ENCODE assay signal across 17 cellular contexts in genomic region chr22:33573479-33573878, GRCh38.
"Had no signal": no experiment of that assay in that cellular context is flagged by ENCODE, and none has a peak within 500 bp of the region (broad histone marks: within the 10 kb centered on the region; RNA-seq: fewer than 3 reads in every experiment).

No MANE protein-coding gene starts in this region.

- DNase-seq: activated CD4-positive, alpha-beta T cell treated with anti-CD3 and anti-CD28 coated beads, Interleukin-2, amount 10 ng/mL, durations not matched to agents 7 days and 5 days; activated CD8-positive, alpha-beta memory T cell treated with anti-CD3 and anti-CD28 coated beads for 24 hours; activated naive CD4-positive, alpha-beta T cell treated with anti-CD3 and anti-CD28 coated beads, Interleukin-2, amount 50 U/mL, for 16 hours; adrenal gland; central memory CD4-positive, alpha-beta T cell; effector memory CD8-positive, alpha-beta T cell; erythroblast; naive thymus-derived CD8-positive, alpha-beta T cell; sigmoid colon; stimulated activated CD4-positive, alpha-beta T cell treated with anti-CD3 and anti-CD28 coated beads, Interleukin-2, amount 100 ng/mL, for 24 hours; stimulated activated naive CD8-positive, alpha-beta T cell treated with anti-CD3 and anti-CD28 coated beads, Interleukin-15, Interleukin-2, amounts not matched to agents 100 U/mL and 50 U/mL, for 24 hours; T-helper 17 cell had no signal

- H3K9me3 Mint-ChIP-seq: activated CD4-positive, alpha-beta T cell treated with anti-CD3 and anti-CD28 coated beads, Interleukin-2, amount 10 ng/mL, durations not matched to agents 7 days and 5 days; activated T-helper 17 cell treated with anti-CD3 and anti-CD28 coated beads, Interleukin-2, amount 50 U/mL, for 72 hours; WTC11 had no signal

- ATAC-seq: activated T-helper 17 cell treated with anti-CD3 and anti-CD28 coated beads, Interleukin-2, amount 50 U/mL, for 72 hours; effector memory CD8-positive, alpha-beta T cell; naive thymus-derived CD8-positive, alpha-beta T cell; stimulated activated naive CD8-positive, alpha-beta T cell treated with anti-CD3 and anti-CD28 coated beads, Interleukin-15, Interleukin-2, amounts not matched to agents 100 U/mL and 50 U/mL, for 24 hours; T-helper 17 cell; WTC11 had no signal

- H3K4me1 Mint-ChIP-seq: activated T-helper 17 cell treated with anti-CD3 and anti-CD28 coated beads, Interleukin-2, amount 50 U/mL, for 72 hours; T-helper 17 cell had no signal

- H3K27ac Mint-ChIP-seq: activated CD4-positive, alpha-beta T cell treated with anti-CD3 and anti-CD28 coated beads, Interleukin-2, amount 10 ng/mL, durations not matched to agents 7 days and 5 days; activated T-helper 17 cell treated with anti-CD3 and anti-CD28 coated beads, Interleukin-2, amount 50 U/mL, for 72 hours; effector memory CD8-positive, alpha-beta T cell; naive thymus-derived CD8-positive, alpha-beta T cell; T-helper 17 cell; WTC11 had no signal

- H3K27me3 Mint-ChIP-seq: activated T-helper 17 cell treated with anti-CD3 and anti-CD28 coated beads, Interleukin-2, amount 50 U/mL, for 72 hours; effector memory CD8-positive, alpha-beta T cell; T-helper 17 cell had no signal

- H3K4me3 Mint-ChIP-seq: activated CD4-positive, alpha-beta T cell treated with anti-CD3 and anti-CD28 coated beads, Interleukin-2, amount 10 ng/mL, durations not matched to agents 7 days and 5 days; activated T-helper 17 cell treated with anti-CD3 and anti-CD28 coated beads, Interleukin-2, amount 50 U/mL, for 72 hours; effector memory CD8-positive, alpha-beta T cell; naive thymus-derived CD8-positive, alpha-beta T cell; T-helper 17 cell; WTC11 had no signal

- H3K27me3 ChIP-seq: adrenal gland, sigmoid colon had no signal

- H3K36me3 ChIP-seq: adrenal gland, prostate gland, sigmoid colon, thoracic aorta had no signal

- H3K4me3 ChIP-seq: adrenal gland, lung, prostate gland, sigmoid colon, thoracic aorta had no signal

- H3K4me1 ChIP-seq: prostate gland had no signal

- H3K9me3 ChIP-seq: adrenal gland, prostate gland, sigmoid colon, thoracic aorta had no signal

- H3K36me3 Mint-ChIP-seq: naive thymus-derived CD8-positive, alpha-beta T cell had no signal

- H3K27ac ChIP-seq: adrenal gland, prostate gland, sigmoid colon, thoracic aorta had no signal
